ENCODE assay signal across 26 cellular contexts in the genomic region with DNA sequence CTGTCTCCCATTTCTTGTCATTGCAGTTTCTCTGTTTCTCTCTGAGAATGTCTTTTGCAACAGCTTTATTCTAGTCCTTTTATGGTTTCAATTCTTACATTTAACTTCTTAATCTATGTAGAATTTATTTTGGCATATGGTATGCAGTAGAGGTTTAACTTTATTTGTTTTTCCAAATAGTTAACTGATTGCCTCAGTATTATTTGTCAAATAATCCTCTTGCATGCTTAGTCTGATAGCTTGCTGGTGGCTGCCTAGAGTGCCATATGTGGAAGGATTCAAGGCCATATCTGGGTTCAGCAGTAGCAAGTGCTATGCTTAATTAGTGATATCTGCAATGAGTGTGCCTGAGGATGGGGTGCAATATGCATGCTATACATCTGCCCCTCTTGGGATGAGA. TPM values are rescaled to one million over a fixed set of nuclear protein-coding genes. Genes with fewer than 3 reads are reported as not detected.
A peak's percentile ranks its signal among the peaks of the same experiment; 100 is the strongest.
DNase-seq lines count a peak whose midpoint lies in the region; ATAC-seq and TF ChIP-seq lines count a peak whose summit lies in the region.
"Had no signal": no experiment of that assay in that cellular context is flagged by ENCODE, and none has a peak within 500 bp of the region (broad histone marks: within the 10 kb centered on the region; RNA-seq: fewer than 3 reads in every experiment).

No MANE protein-coding gene starts in this region.

- H3F3A ChIP-seq in GM23248 (ENCODE audit: insufficient read depth) (peaks cover 16% of the 10 kb centered on the region), smooth muscle cell (ENCODE audit: low read depth) (no peaks in the 10 kb centered on the region)

- H3K9me3 ChIP-seq in GM23248 (ENCODE audit: low read depth) (no peaks in the 10 kb centered on the region), adipocyte (ENCODE audit: control insufficient read depth, low read length) (no peaks in the 10 kb centered on the region), smooth muscle cell (replicated peaks; ENCODE audit: low read depth) (no peaks in the 10 kb centered on the region), aorta (ENCODE audit: control insufficient read depth, low read length) (no peaks in the 10 kb centered on the region), upper lobe of left lung (no peaks in the 10 kb centered on the region)
- H3K9me3 ChIP-seq: left ventricle myocardium inferior, right atrium auricular region, vagina had no signal

- DNase-seq in GM23248 = no peak
- DNase-seq in adipocyte (ENCODE audit: low read depth) = peak; percentile 60
- peak; percentile 37 for DNase-seq in hepatic stellate cell (ENCODE audit: low spot score)
- DNase-seq in smooth muscle cell (lab: John Stamatoyannopoulos, UW; ENCODE audit: unreplicated experiment) = no peak
- no peak for DNase-seq in aorta
- DNase-seq in upper lobe of left lung = no peak
- DNase-seq: activated B cell treated with CpG ODN at 0.5 μM for 24 hours; activated CD4-positive, alpha-beta T cell treated with anti-CD3 and anti-CD28 coated beads, Interleukin-2, amount 50 U/mL, for 4 hours; activated CD8-positive, alpha-beta memory T cell treated with anti-CD3 and anti-CD28 coated beads, Interleukin-2, amount 50 U/mL, for 48 hours; activated naive CD8-positive, alpha-beta T cell treated with anti-CD3 and anti-CD28 coated beads for 36 hours; CD4-positive, alpha-beta T cell; DMS153; Karpas-422; left ventricle myocardium inferior; midbrain; natural killer cell; NCI-H510A treated with DMSO at 0.1 percent for 48 hours; stimulated activated CD4-positive, alpha-beta T cell treated with anti-CD3 and anti-CD28 coated beads, Interleukin-12 subunit alpha, Interleukin-12 subunit beta, amount 100 ng/mL, for 4 hours; stimulated activated CD4-positive, alpha-beta T cell treated with anti-CD3 and anti-CD28 coated beads, Interleukin-4, amount 100 ng/mL, for 4 hours; stimulated activated naive CD4-positive, alpha-beta T cell had no signal

- H3K9me2 ChIP-seq in GM23248 (ENCODE audit: insufficient read depth) = no peaks in the 10 kb centered on the region

- H3K36me3 ChIP-seq in GM23248 (ENCODE audit: low read depth) (no peaks in the 10 kb centered on the region), adipocyte (ENCODE audit: control insufficient read depth, insufficient read depth, low read length, severe bottlenecking) (no peaks in the 10 kb centered on the region), smooth muscle cell (ENCODE audit: low read depth) (no peaks in the 10 kb centered on the region), aorta (ENCODE audit: control insufficient read depth in 1 of 2, insufficient read depth in 2 of 2, low read length in 1 of 2) (no peaks in the 10 kb centered on the region), upper lobe of left lung (no peaks in the 10 kb centered on the region)
- H3K36me3 ChIP-seq: left ventricle myocardium inferior, right atrium auricular region, vagina had no signal

- intact Hi-C loops in aorta (cut with DNase I) = no loop called here

- H3K4me2 ChIP-seq in GM23248 (ENCODE audit: unreplicated experiment) = peak overlapping the region; percentile 12
- H3K4me2 ChIP-seq in smooth muscle cell = peak overlapping the region; percentile 35
- H3K4me2 ChIP-seq: GM23338, hepatocyte had no signal

- H3K27me3 ChIP-seq in GM23248 (replicated peaks; ENCODE audit: insufficient read depth) (no peaks in the 10 kb centered on the region), adipocyte (replicated peaks; ENCODE audit: control insufficient read depth, insufficient read depth, low read length) (no peaks in the 10 kb centered on the region), smooth muscle cell (ENCODE audit: low read depth) (no peaks in the 10 kb centered on the region), aorta (ENCODE audit: control insufficient read depth in 1 of 2, insufficient read depth in 2 of 2, low read length in 1 of 2) (no peaks in the 10 kb centered on the region), upper lobe of left lung (no peaks in the 10 kb centered on the region)
- H3K27me3 ChIP-seq: hepatocyte, right atrium auricular region, vagina had no signal

- H3K4me3 ChIP-seq in GM23248 = no peak overlapping the region
- H3K4me3 ChIP-seq in adipocyte (ENCODE audit: low read length) = no peak overlapping the region
- no peak overlapping the region for H3K4me3 ChIP-seq in smooth muscle cell
- H3K4me3 ChIP-seq in aorta (ENCODE audit: low read length in 2 of 2) = no peak overlapping the region
- H3K4me3 ChIP-seq in upper lobe of left lung = no peak overlapping the region
- H3K4me3 ChIP-seq: GM23338, hepatocyte, left ventricle myocardium inferior, right atrium auricular region, vagina had no signal

- no peak for TF ChIP-seq CTCF in smooth muscle cell (IDR thresholded peaks at IDR 0.05; ENCODE audit: borderline replicate concordance, insufficient read depth, poor library complexity, severe bottlenecking)
- TF ChIP-seq CTCF in upper lobe of left lung (IDR thresholded peaks at IDR 0.05) = no peak

- H2AFZ ChIP-seq in GM23248 (no peak overlapping the region), smooth muscle cell (ENCODE audit: low read depth) (no peak overlapping the region)
- H2AFZ ChIP-seq: GM23338, hepatocyte had no signal

- TF ChIP-seq EP300 in upper lobe of left lung (IDR thresholded peaks at IDR 0.05) = no peak

- H4K20me1 ChIP-seq in GM23248 (ENCODE audit: insufficient read depth) (no peaks in the 10 kb centered on the region), smooth muscle cell (ENCODE audit: low read depth) (peaks cover 95% of the 10 kb centered on the region)

- no peak for ATAC-seq in GM18520 (IDR thresholded peaks at IDR 0.05; ENCODE audit: unreplicated experiment)
- no peak for ATAC-seq in aorta (ENCODE audit: low FRiP score)
- no peak for ATAC-seq in upper lobe of left lung (ENCODE audit: low FRiP score in 2 of 2)
- ATAC-seq: GM23338, natural killer cell had no signal

- no peak overlapping the region for H3K27ac ChIP-seq in GM23248
- no peak overlapping the region for H3K27ac ChIP-seq in smooth muscle cell (ENCODE audit: low read depth)
- H3K27ac ChIP-seq in aorta (ENCODE audit: low read depth in 1 of 2, low read length in 2 of 2) = no peak overlapping the region
- H3K27ac ChIP-seq in upper lobe of left lung = no peak overlapping the region
- H3K27ac ChIP-seq: hepatocyte, left ventricle myocardium inferior, right atrium auricular region, RWPE1, vagina had no signal

- peaks cover 52% of the 10 kb centered on the region for H3K4me1 ChIP-seq in GM23248 (ENCODE audit: insufficient read depth)
- H3K4me1 ChIP-seq in adipocyte (ENCODE audit: control insufficient read depth, insufficient read depth, low read length) = peaks cover 70% of the 10 kb centered on the region
- H3K4me1 ChIP-seq in smooth muscle cell (ENCODE audit: low read depth) = peaks cover 7% of the 10 kb centered on the region
- H3K4me1 ChIP-seq in aorta (ENCODE audit: control insufficient read depth in 1 of 2, insufficient read depth in 2 of 2, low read length in 2 of 2) = peaks cover 0 to 6% of the 10 kb centered on the region in 2 donors
- H3K4me1 ChIP-seq in upper lobe of left lung = peaks cover 27 to 49% (median 40%) of the 10 kb centered on the region in 4 donors

- H3K79me2 ChIP-seq in GM23248 (ENCODE audit: insufficient read depth) = peaks cover 100% of the 10 kb centered on the region
- H3K79me2 ChIP-seq in smooth muscle cell (ENCODE audit: low read depth) = peaks cover 75% of the 10 kb centered on the region

- H3K9ac ChIP-seq in GM23248 (no peak overlapping the region), adipocyte (ENCODE audit: low read length) (no peak overlapping the region), smooth muscle cell (ENCODE audit: low read depth) (no peak overlapping the region)

- in situ Hi-C loops in GM23248 (cut with MboI) = no loop called here

- no peak for TF ChIP-seq POLR2A in upper lobe of left lung (IDR thresholded peaks at IDR 0.05)

RNA-seq across cellular contexts. Expression of a gene that starts 6.9 kb away (rescaled TPM):
- total RNA-seq in GM23248 (2014; rRNA removed; shearing (Covaris generic)) = 24.5 and 30.4 TPM in 2 replicates
- polyA plus RNA-seq in GM23248 (2016; fragmentation: Nextera tagmentation; extraction: Ambion mirVana) = 6.0 and 13.2 TPM in 2 replicates
- 11.0 and 25.9 TPM in 2 replicates for total RNA-seq in smooth muscle cell
- polyA plus RNA-seq in smooth muscle cell = 17.1 and 19.2 TPM in 2 replicates
- total RNA-seq in aorta = 10 to 100 TPM; 49.6 to 67.1 TPM
- 1 to 10 TPM; 6.1 to 8.0 TPM for polyA plus RNA-seq in aorta
- total RNA-seq in upper lobe of left lung = 10 to 100 TPM; 24.1 to 41.2 (median 30.5) TPM

Comparison
In these comparisons a context has a peak if more than half of its experiments do, and no peak if none do; other contexts are left out.
1. DNase-seq: peak in adipocyte (single experiment) and hepatic stellate cell (single experiment); none in GM23248 (single experiment), smooth muscle cell (single experiment), aorta (0 of 2) and upper lobe of left lung (0 of 2).